In genomic region chr1:153540394-153541361, GRCh38 we compare ENCODE assay signal across 8 cellular contexts. TPM values are rescaled to one million over a fixed set of nuclear protein-coding genes. Genes with fewer than 3 reads are reported as not detected.
DNase-seq lines count a peak whose midpoint lies in the region; ATAC-seq, FAIRE-seq and TF ChIP-seq lines count a peak whose summit lies in the region.

A gene with protein sequence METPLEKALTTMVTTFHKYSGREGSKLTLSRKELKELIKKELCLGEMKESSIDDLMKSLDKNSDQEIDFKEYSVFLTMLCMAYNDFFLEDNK (minus strand): TSS chr1:153540934. CDS start chr1:153540191, 743 bp downstream.

- TF ChIP-seq CTCF in keratinocyte (optimal IDR thresholded peaks at IDR 0.05 in 1 of 3, IDR thresholded peaks at IDR 0.05 in 1 of 3, conservative IDR thresholded peaks at IDR 0.05 in 1 of 3; ENCODE audit: extremely low read depth in 1 of 3, insufficient read depth in 2 of 3, low read length in 3 of 3) (no peak), thyroid gland (IDR thresholded peaks at IDR 0.05) (no peak)

- peak within 1 kb of the TSS; percentile 20 to 74 (median 49); a peak in 18 of 22 replicates for H3K9ac ChIP-seq in BLaER1 treated with 17β-estradiol and CSF1 and Interleukin-3, amounts not matched to agents 10 nM and 100 nM
- no peak within 1 kb of the TSS for H3K9ac ChIP-seq in keratinocyte (ENCODE audit: control insufficient read depth, extremely low read depth, insufficient read depth, low read length)

- peak within 1 kb of the TSS in 4 of 10 experiments; percentile 29 to 82 (median 44); a peak in 8 of 20 replicates for H3K4me3 ChIP-seq in BLaER1 treated with 17β-estradiol and CSF1 and Interleukin-3, amounts not matched to agents 10 nM and 100 nM
- H3K4me3 ChIP-seq in keratinocyte (ENCODE audit: control insufficient read depth in 2 of 3, extremely low read depth in 1 of 3, insufficient read depth in 2 of 3, low read depth in 1 of 3, low read length in 3 of 3): no peak within 1 kb of the TSS
- no peak within 1 kb of the TSS for H3K4me3 ChIP-seq in thyroid gland (replicated peaks in 1 of 3)

- dilution Hi-C loops in keratinocyte (cut with MboI; ENCODE audit: extremely low pct_ligation_motif_present, low sequenced_read_pairs): no loop called here

- H3K4me1 ChIP-seq in BLaER1 treated with 17β-estradiol and CSF1 and Interleukin-3, amounts not matched to agents 10 nM and 100 nM: peaks cover 76 to 96% (median 85%) of the 10 kb centered on the region in 10 experiments
- peaks cover 57% of the 10 kb centered on the region for H3K4me1 ChIP-seq in keratinocyte (ENCODE audit: control insufficient read depth, extremely low read depth, insufficient read depth, low read length)
- H3K4me1 ChIP-seq in thyroid gland: peaks cover 34 to 74% of the 10 kb centered on the region in 2 donors

- peaks cover 0 to 25% (median 15%) of the 10 kb centered on the region in 11 experiments; a peak in 13 of 22 replicates for H3K36me3 ChIP-seq in BLaER1 treated with 17β-estradiol and CSF1 and Interleukin-3, amounts not matched to agents 10 nM and 100 nM
- no peaks in the 10 kb centered on the region for H3K36me3 ChIP-seq in keratinocyte (ENCODE audit: control insufficient read depth in 2 of 2, extremely low read depth in 1 of 2, insufficient read depth in 2 of 2, low read length in 2 of 2)
- H3K36me3 ChIP-seq in thyroid gland: no peaks in the 10 kb centered on the region

- H3K9me1 ChIP-seq in keratinocyte (ENCODE audit: control insufficient read depth, extremely low read depth, insufficient read depth, low read length): no peaks in the 10 kb centered on the region

- peak in 1 of 2 donors; percentile 42 for TF ChIP-seq POLR2A in thyroid gland (IDR thresholded peaks at IDR 0.05)

- peak within 1 kb of the TSS; percentile 31 to 85 (median 72); a peak in 21 of 22 replicates for H3K27ac ChIP-seq in BLaER1 treated with 17β-estradiol and CSF1 and Interleukin-3, amounts not matched to agents 10 nM and 100 nM
- no peak within 1 kb of the TSS for H3K27ac ChIP-seq in keratinocyte (ENCODE audit: control insufficient read depth, insufficient read depth, low read length)
- H3K27ac ChIP-seq in thyroid gland: peak within 1 kb of the TSS; percentile 66 to 87 (median 81)

- H3K9me3 ChIP-seq in BLaER1 treated with 17β-estradiol and CSF1 and Interleukin-3, amounts not matched to agents 10 nM and 100 nM (replicated peaks in 1 of 11): no peaks in the 10 kb centered on the region
- H3K9me3 ChIP-seq in keratinocyte (ENCODE audit: control insufficient read depth, low read depth, low read length): no peaks in the 10 kb centered on the region
- no peaks in the 10 kb centered on the region for H3K9me3 ChIP-seq in thyroid gland

- H2AFZ ChIP-seq in keratinocyte (ENCODE audit: control insufficient read depth, low read length): no peak within 1 kb of the TSS

- no peak for ATAC-seq in HG03439 (IDR thresholded peaks at IDR 0.05; ENCODE audit: unreplicated experiment)

- 58 to 59% methylated on average over 10 to 11 of the region's 11 CpGs for WGBS in thyroid gland, 2 donors

- peak; percentile 78 for DNase-seq in NCI-H226
- DNase-seq in activated T-cell treated with anti-CD3 and anti-CD28 coated beads, Interleukin-2, amount 50 U/mL, for 1 hour: peak; percentile 54
- no peak for DNase-seq in keratinocyte (ENCODE audit: low read depth, low spot score)
- DNase-seq in thyroid gland: peak; percentile 80 to 81
- DNase-seq in NCI-H2196 (lab: John Stamatoyannopoulos, UW; ENCODE audit: unreplicated experiment): no peak
- no peak for DNase-seq in NCI-H1436 (lab: John Stamatoyannopoulos, UW)

- peaks cover 0 to 11% (median under 1%) of the 10 kb centered on the region in 11 experiments; a peak in 8 of 22 replicates for H3K27me3 ChIP-seq in BLaER1 treated with 17β-estradiol and CSF1 and Interleukin-3, amounts not matched to agents 10 nM and 100 nM
- H3K27me3 ChIP-seq in keratinocyte (ENCODE audit: control insufficient read depth, extremely low read depth, insufficient read depth, low read length): no peaks in the 10 kb centered on the region
- no peaks in the 10 kb centered on the region for H3K27me3 ChIP-seq in thyroid gland

- FAIRE-seq in keratinocyte (lab: Jason Lieb, UNC): peak; percentile 90

- H3K4me2 ChIP-seq in BLaER1 treated with 17β-estradiol and CSF1 and Interleukin-3, amounts not matched to agents 10 nM and 100 nM: peak within 1 kb of the TSS; percentile 86 to 100 (median 95)
- peak within 1 kb of the TSS; percentile 34 for H3K4me2 ChIP-seq in keratinocyte (ENCODE audit: control insufficient read depth, extremely low read depth, insufficient read depth, low read depth, low read length)

- H4K20me1 ChIP-seq in BLaER1 treated with 17β-estradiol and CSF1 and Interleukin-3, amounts not matched to agents 10 nM and 100 nM: peaks cover 0 to 35% (median 0%) of the 10 kb centered on the region in 11 experiments; a peak in 6 of 22 replicates
- H4K20me1 ChIP-seq in keratinocyte (ENCODE audit: control insufficient read depth, extremely low read depth, insufficient read depth, low read length): no peaks in the 10 kb centered on the region

- intact Hi-C loops in thyroid gland (cut with DNase I): no loop called here

- H3K79me2 ChIP-seq in keratinocyte (ENCODE audit: control insufficient read depth, insufficient read depth, low read length): peaks cover 1% of the 10 kb centered on the region

RNA-seq across cellular contexts. Expression of the gene that starts here (rescaled TPM):
- 0.20 to 0.76 TPM (median 0.24 TPM) in 3 replicates for polyA plus RNA-seq in keratinocyte
- not detected for polyA plus RNA-seq in keratinocyte (2011; ENCODE audit: low read depth)
- 0.22 and 0.74 TPM in 2 replicates for polyA plus RNA-seq in keratinocyte (2011; cell fraction: cytosol; rRNA removed)
- polyA plus RNA-seq in keratinocyte (2011; cell fraction: nucleus; rRNA removed): not detected in 2 replicates
- 0.57 and 1.0 TPM in 2 replicates for polyA plus RNA-seq in keratinocyte (2012; ENCODE audit: low replicate concordance)
- not detected in 3 replicates for polyA minus RNA-seq in keratinocyte
- polyA minus RNA-seq in keratinocyte (2011; cell fraction: cytosol; rRNA and poly(A)+ RNA removed): not detected
- polyA minus RNA-seq in keratinocyte (2011; cell fraction: nucleus; rRNA and poly(A)+ RNA removed): not detected in 2 replicates
- 10 to 100 TPM in 1 of 4 donors, 1 to 10 TPM in 3; 2.2 to 12.6 (median 6.5) TPM for total RNA-seq in thyroid gland

Comparison
In these comparisons a context has a peak if more than half of its experiments do, and no peak if none do; other contexts are left out.
1. DNase-seq: peak in NCI-H226 (single experiment), activated T-cell treated with anti-CD3 and anti-CD28 coated beads, Interleukin-2, amount 50 U/mL, for 1 hour (single experiment) and thyroid gland (2 of 2); none in keratinocyte (single experiment), NCI-H2196 (single experiment) and NCI-H1436 (single experiment).